ENCODE assay signal across 9 cellular contexts in genomic region chr1:42529724-42530161, GRCh38.
DNase-seq lines count a peak whose midpoint lies in the region; ATAC-seq, FAIRE-seq and TF ChIP-seq lines count a peak whose summit lies in the region.
"Had no signal": no experiment of that assay in that cellular context is flagged by ENCODE, and none has a peak within 500 bp of the region (broad histone marks: within the 10 kb centered on the region; RNA-seq: fewer than 3 reads in every experiment).

No MANE protein-coding gene starts in this region.

- TF ChIP-seq CTCF in astrocyte (IDR thresholded peaks at IDR 0.05; ENCODE audit: insufficient read depth, low read depth, low read length) (no peak), mucosa of descending colon (IDR thresholded peaks at IDR 0.05) (no peak)

- no peaks in the 10 kb centered on the region for H3K9me3 ChIP-seq in CD4-positive, CD25-positive, alpha-beta regulatory T cell (ENCODE audit: control insufficient read depth in 2 of 2, low read length in 2 of 2)
- H3K9me3 ChIP-seq in Karpas-422 (ENCODE audit: low read length) (no peaks in the 10 kb centered on the region), astrocyte (ENCODE audit: insufficient read depth, low read depth, low read length) (no peaks in the 10 kb centered on the region), mucosa of descending colon (no peaks in the 10 kb centered on the region)

- H3K79me2 ChIP-seq in Karpas-422 (ENCODE audit: low read length) (no peaks in the 10 kb centered on the region), astrocyte (ENCODE audit: insufficient read depth, low read length) (no peaks in the 10 kb centered on the region)

- H3K4me3 Mint-ChIP-seq in CD4-positive, CD25-positive, alpha-beta regulatory T cell = peak overlapping the region; percentile 53 to 89 (median 70)
- no peak overlapping the region for H3K4me3 Mint-ChIP-seq in astrocyte (ENCODE audit: unreplicated experiment)

- peaks cover 13% of the 10 kb centered on the region for H3K27me3 Mint-ChIP-seq in CD4-positive, CD25-positive, alpha-beta regulatory T cell
- no peaks in the 10 kb centered on the region for H3K27me3 Mint-ChIP-seq in astrocyte (ENCODE audit: low read depth, unreplicated experiment)

- H3K36me3 Mint-ChIP-seq in CD4-positive, CD25-positive, alpha-beta regulatory T cell = peaks cover 5% of the 10 kb centered on the region
- H3K36me3 Mint-ChIP-seq in astrocyte (ENCODE audit: low read depth, unreplicated experiment) = no peaks in the 10 kb centered on the region

- H3K27me3 ChIP-seq in CD4-positive, CD25-positive, alpha-beta regulatory T cell (ENCODE audit: control insufficient read depth, insufficient read depth, low read length) = no peaks in the 10 kb centered on the region
- H3K27me3 ChIP-seq in Karpas-422 (ENCODE audit: low read length) (no peaks in the 10 kb centered on the region), astrocyte (ENCODE audit: insufficient read depth, low read length) (no peaks in the 10 kb centered on the region)

- H4K20me1 ChIP-seq in Karpas-422 (ENCODE audit: insufficient read depth, low read depth, low read length) (no peaks in the 10 kb centered on the region), astrocyte (ENCODE audit: insufficient read depth, low read length) (no peaks in the 10 kb centered on the region)

- peaks cover 3% of the 10 kb centered on the region for H3K4me1 ChIP-seq in CD4-positive, CD25-positive, alpha-beta regulatory T cell (ENCODE audit: control insufficient read depth, insufficient read depth, low read length, poor library complexity, severe bottlenecking)
- H3K4me1 ChIP-seq in Karpas-422 (ENCODE audit: low read length) (no peaks in the 10 kb centered on the region; the same call in 1 of the 2 replicates), astrocyte (ENCODE audit: insufficient read depth, low read length) (no peaks in the 10 kb centered on the region), mucosa of descending colon (ENCODE audit: low read depth) (no peaks in the 10 kb centered on the region)

- H3K9ac ChIP-seq in Karpas-422 (ENCODE audit: low read length) (no peak overlapping the region), astrocyte (ENCODE audit: low read length) (no peak overlapping the region)

- peak overlapping the region; percentile 92 for H3K4me3 ChIP-seq in CD4-positive, CD25-positive, alpha-beta regulatory T cell (ENCODE audit: low read depth, low read length)
- H3K4me3 ChIP-seq in Karpas-422 (ENCODE audit: low read length) = peak overlapping the region; percentile 33; the same call in 1 of the 2 replicates
- H3K4me3 ChIP-seq in astrocyte (ENCODE audit: insufficient read depth, low read depth, low read length) = no peak overlapping the region
- no peak overlapping the region for H3K4me3 ChIP-seq in mucosa of descending colon

- peak in 2 of 3 donors; percentile 1 to 52 for DNase-seq in CD4-positive, CD25-positive, alpha-beta regulatory T cell
- no peak for DNase-seq in Karpas-422
- peak; percentile 67 for DNase-seq in astrocyte (ENCODE audit: low read depth)
- peak in 1 of 3 donors; percentile 9 for DNase-seq in mucosa of descending colon
- DNase-seq in DMS79 treated with DMSO at 0.1 percent for 48 hours (lab: John Stamatoyannopoulos, UW) = no peak
- DNase-seq: NCI-H1417 had no signal

- no peak for ATAC-seq in CD4-positive, CD25-positive, alpha-beta regulatory T cell (ENCODE audit: low read depth in 2 of 2)
- ATAC-seq in mucosa of descending colon = peak; percentile 95
- no peak for ATAC-seq in GM19035 (IDR thresholded peaks at IDR 0.05; ENCODE audit: unreplicated experiment)
- ATAC-seq in GM21360 (IDR thresholded peaks at IDR 0.05; ENCODE audit: unreplicated experiment) = no peak
- no peak for ATAC-seq in HG03095 (IDR thresholded peaks at IDR 0.05; ENCODE audit: unreplicated experiment)

- peak overlapping the region; percentile 41 for H3K4me2 ChIP-seq in Karpas-422 (ENCODE audit: low read depth, low read length, poor library complexity, severe bottlenecking)
- peak overlapping the region; percentile 40 for H3K4me2 ChIP-seq in astrocyte (ENCODE audit: low read length)

- H3K4me1 Mint-ChIP-seq in CD4-positive, CD25-positive, alpha-beta regulatory T cell = peaks cover 0 to 12% (median 9%) of the 10 kb centered on the region in 4 donors
- peaks cover 14% of the 10 kb centered on the region for H3K4me1 Mint-ChIP-seq in astrocyte (ENCODE audit: low read depth, unreplicated experiment)

- no peaks in the 10 kb centered on the region for H3K36me3 ChIP-seq in CD4-positive, CD25-positive, alpha-beta regulatory T cell (ENCODE audit: control insufficient read depth, insufficient read depth, low read length)
- no peaks in the 10 kb centered on the region for H3K36me3 ChIP-seq in Karpas-422 (ENCODE audit: insufficient read depth, low read length)
- H3K36me3 ChIP-seq in astrocyte (ENCODE audit: insufficient read depth, low read length) = no peaks in the 10 kb centered on the region
- no peaks in the 10 kb centered on the region for H3K36me3 ChIP-seq in mucosa of descending colon (ENCODE audit: low read depth)

- H3K27ac Mint-ChIP-seq in CD4-positive, CD25-positive, alpha-beta regulatory T cell = peak overlapping the region in 2 of 3 donors; percentile 18 to 81
- H3K27ac Mint-ChIP-seq in astrocyte (ENCODE audit: unreplicated experiment) = peak overlapping the region; percentile 84

- no peak overlapping the region for H3K27ac ChIP-seq in CD4-positive, CD25-positive, alpha-beta regulatory T cell (ENCODE audit: insufficient read depth, low read length, poor library complexity, severe bottlenecking)
- H3K27ac ChIP-seq in Karpas-422 (ENCODE audit: low read length) (no peak overlapping the region), astrocyte (ENCODE audit: low read depth, low read length) (no peak overlapping the region)

- no peaks in the 10 kb centered on the region for H3K9me2 ChIP-seq in Karpas-422 (replicated peaks; ENCODE audit: insufficient read depth, low read length)

- intact Hi-C loops in mucosa of descending colon (cut with DNase I, micrococcal nuclease) = no loop called here

- no peak overlapping the region for H2AFZ ChIP-seq in Karpas-422 (ENCODE audit: low read length)
- no peak overlapping the region for H2AFZ ChIP-seq in astrocyte (ENCODE audit: low read depth, low read length)

- peaks cover 0 to 6% (median 4%) of the 10 kb centered on the region in 7 donors for H3K9me3 Mint-ChIP-seq in CD4-positive, CD25-positive, alpha-beta regulatory T cell
- no peaks in the 10 kb centered on the region for H3K9me3 Mint-ChIP-seq in astrocyte (ENCODE audit: unreplicated experiment)

- FAIRE-seq in astrocyte (lab: Jason Lieb, UNC) = no peak

Comparison
In these comparisons a context has a peak if more than half of its experiments do, and no peak if none do; other contexts are left out.
1. DNase-seq: peak in CD4-positive, CD25-positive, alpha-beta regulatory T cell (2 of 3) and astrocyte (single experiment); none in Karpas-422 (single experiment) and DMS79 treated with DMSO at 0.1 percent for 48 hours (single experiment).
2. H3K4me3 ChIP-seq: peak in CD4-positive, CD25-positive, alpha-beta regulatory T cell (single experiment) and Karpas-422 (single experiment); none in astrocyte (single experiment) and mucosa of descending colon (single experiment).